Comparison of ENCODE assay signal across 1 cellular context in the genomic region with DNA sequence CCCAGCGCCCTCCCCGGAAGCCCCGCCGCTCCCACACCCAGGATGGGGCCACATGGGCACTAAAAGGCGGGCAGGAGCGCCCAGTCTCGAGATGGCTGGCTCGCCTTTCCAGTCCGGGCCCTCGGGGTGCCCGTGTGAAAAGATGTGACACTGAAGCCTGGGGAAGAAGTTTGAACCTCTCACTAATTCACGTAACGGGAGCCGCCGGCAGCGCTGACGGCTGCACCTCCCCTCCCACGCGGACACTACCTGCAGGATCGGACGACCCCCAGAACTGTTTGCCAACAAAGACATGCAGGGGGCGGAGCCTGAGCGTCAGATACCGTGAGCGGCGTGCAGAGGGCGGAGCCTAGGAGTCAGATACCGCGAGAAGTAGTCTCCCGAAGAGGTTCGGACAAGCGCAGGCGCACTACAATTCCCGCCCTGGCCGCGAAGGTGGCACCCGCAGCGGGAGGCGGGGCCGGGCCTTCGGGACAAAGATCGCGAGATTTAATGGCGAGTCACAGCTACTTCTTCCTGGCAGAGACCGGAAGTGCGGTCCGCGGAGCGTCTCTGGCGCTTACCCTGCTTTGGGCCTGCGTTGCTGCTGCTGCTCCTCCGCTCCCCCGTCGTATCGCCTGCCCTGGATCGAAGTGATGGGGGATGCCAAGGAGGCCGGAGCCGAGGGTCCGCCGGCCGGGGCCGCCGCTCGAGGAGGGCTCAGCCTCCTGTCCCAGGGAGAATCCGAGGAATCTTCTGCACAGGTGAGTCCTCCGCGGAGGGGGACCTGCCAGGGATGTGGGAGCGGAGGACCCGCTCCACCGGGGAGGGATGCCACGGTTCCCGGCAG.
A peak's percentile ranks its signal among the peaks of the same experiment; 100 is the strongest.
TF ChIP-seq lines count a peak whose summit lies in the region.

A gene with protein sequence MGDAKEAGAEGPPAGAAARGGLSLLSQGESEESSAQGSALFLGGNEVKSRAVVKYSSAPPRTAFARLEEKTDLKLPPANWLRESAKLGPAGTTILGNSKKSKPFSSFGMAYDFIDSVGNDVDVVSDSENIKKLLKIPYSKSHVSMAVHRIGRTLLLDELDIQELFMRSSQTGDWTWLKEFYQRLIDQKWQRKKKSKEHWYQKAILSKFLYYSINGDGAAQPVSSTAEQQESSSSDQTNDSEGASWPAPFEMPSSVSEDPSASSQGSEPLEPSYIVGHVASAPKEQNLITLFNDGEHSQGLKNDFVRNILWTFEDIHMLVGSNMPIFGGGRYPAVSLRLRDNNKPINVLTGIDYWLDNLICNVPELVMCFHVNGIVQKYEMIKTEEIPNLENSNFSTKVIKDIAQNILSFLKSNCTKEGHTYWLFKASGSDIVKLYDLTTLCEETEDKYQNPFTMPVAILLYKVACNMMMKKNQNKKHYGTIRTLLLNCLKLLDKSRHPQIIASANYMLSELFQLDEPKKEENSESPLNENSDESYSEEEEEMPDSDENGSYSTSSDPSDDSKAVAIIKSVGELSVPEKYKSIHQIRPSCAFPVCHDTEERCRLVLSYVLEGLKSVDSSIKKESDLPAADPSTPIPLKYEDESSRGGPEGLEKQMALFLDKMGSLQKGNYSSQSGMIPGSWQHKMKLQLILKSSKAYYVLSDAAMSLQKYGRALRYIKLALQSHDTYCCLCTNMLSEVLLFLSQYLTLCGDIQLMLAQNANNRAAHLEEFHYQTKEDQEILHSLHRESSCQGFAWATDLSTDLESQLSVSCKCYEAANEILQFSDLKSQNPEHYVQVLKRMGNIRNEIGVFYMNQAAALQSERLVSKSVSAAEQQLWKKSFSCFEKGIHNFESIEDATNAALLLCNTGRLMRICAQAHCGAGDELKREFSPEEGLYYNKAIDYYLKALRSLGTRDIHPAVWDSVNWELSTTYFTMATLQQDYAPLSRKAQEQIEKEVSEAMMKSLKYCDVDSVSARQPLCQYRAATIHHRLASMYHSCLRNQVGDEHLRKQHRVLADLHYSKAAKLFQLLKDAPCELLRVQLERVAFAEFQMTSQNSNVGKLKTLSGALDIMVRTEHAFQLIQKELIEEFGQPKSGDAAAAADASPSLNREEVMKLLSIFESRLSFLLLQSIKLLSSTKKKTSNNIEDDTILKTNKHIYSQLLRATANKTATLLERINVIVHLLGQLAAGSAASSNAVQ (plus strand): TSS at position 537 of the 829 bp plus-strand sequence. CDS start 99 bp downstream, at position 636.

TF ChIP-seq in HepG2, 621 proteins besides CTCF, POLR2A, EP300 and RAD21 (continued from another document and continues in another):
- TF ChIP-seq, protein P1, sequence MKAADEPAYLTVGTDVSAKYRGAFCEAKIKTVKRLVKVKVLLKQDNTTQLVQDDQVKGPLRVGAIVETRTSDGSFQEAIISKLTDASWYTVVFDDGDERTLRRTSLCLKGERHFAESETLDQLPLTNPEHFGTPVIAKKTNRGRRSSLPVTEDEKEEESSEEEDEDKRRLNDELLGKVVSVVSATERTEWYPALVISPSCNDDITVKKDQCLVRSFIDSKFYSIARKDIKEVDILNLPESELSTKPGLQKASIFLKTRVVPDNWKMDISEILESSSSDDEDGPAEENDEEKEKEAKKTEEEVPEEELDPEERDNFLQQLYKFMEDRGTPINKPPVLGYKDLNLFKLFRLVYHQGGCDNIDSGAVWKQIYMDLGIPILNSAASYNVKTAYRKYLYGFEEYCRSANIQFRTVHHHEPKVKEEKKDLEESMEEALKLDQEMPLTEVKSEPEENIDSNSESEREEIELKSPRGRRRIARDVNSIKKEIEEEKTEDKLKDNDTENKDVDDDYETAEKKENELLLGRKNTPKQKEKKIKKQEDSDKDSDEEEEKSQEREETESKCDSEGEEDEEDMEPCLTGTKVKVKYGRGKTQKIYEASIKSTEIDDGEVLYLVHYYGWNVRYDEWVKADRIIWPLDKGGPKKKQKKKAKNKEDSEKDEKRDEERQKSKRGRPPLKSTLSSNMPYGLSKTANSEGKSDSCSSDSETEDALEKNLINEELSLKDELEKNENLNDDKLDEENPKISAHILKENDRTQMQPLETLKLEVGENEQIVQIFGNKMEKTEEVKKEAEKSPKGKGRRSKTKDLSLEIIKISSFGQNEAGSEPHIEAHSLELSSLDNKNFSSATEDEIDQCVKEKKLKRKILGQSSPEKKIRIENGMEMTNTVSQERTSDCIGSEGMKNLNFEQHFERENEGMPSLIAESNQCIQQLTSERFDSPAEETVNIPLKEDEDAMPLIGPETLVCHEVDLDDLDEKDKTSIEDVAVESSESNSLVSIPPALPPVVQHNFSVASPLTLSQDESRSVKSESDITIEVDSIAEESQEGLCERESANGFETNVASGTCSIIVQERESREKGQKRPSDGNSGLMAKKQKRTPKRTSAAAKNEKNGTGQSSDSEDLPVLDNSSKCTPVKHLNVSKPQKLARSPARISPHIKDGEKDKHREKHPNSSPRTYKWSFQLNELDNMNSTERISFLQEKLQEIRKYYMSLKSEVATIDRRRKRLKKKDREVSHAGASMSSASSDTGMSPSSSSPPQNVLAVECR (CRISPR knock-in tag; IDR thresholded peaks at IDR 0.05; ENCODE audit: borderline replicate concordance): peak; percentile 94; the same call in 1 of the 2 replicates
- TF ChIP-seq, protein P2, sequence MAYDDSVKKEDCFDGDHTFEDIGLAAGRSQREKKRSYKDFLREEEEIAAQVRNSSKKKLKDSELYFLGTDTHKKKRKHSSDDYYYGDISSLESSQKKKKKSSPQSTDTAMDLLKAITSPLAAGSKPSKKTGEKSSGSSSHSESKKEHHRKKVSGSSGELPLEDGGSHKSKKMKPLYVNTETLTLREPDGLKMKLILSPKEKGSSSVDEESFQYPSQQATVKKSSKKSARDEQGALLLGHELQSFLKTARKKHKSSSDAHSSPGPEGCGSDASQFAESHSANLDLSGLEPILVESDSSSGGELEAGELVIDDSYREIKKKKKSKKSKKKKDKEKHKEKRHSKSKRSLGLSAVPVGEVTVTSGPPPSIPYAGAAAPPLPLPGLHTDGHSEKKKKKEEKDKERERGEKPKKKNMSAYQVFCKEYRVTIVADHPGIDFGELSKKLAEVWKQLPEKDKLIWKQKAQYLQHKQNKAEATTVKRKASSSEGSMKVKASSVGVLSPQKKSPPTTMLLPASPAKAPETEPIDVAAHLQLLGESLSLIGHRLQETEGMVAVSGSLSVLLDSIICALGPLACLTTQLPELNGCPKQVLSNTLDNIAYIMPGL (CRISPR knock-in tag; IDR thresholded peaks at IDR 0.05; ENCODE audit: borderline replicate concordance in 1 of 2, low read depth in 1 of 2): peak; percentile 40 to 71; a peak in 2 of 4 replicates
- TF ChIP-seq MXI1 (IDR thresholded peaks at IDR 0.05; ENCODE audit: borderline replicate concordance, low read depth, low read length) (peak; percentile 87; the same call in 2 of the 3 replicates), ADNP (CRISPR knock-in tag; IDR thresholded peaks at IDR 0.05) (no peak), ZBTB3 (CRISPR knock-in tag; IDR thresholded peaks at IDR 0.05; ENCODE audit: borderline replicate concordance, low read depth) (no peak), ZNF230 (CRISPR knock-in tag; IDR thresholded peaks at IDR 0.05) (peak; percentile 61; the same call in 1 of the 2 replicates), ZNF10 (CRISPR knock-in tag; IDR thresholded peaks at IDR 0.05; ENCODE audit: borderline replicate concordance, low read depth) (no peak), HNF4A (CRISPR knock-in tag; IDR thresholded peaks at IDR 0.05) (peak; percentile 4; the same call in 1 of the 2 replicates), MTF2 (CRISPR knock-in tag; IDR thresholded peaks at IDR 0.05; ENCODE audit: borderline replicate concordance) (no peak), HOXD1 (CRISPR knock-in tag; IDR thresholded peaks at IDR 0.05) (peak; percentile 69; the same call in 1 of the 2 replicates), ZKSCAN1 (IDR thresholded peaks at IDR 0.05; ENCODE audit: low read length) (no peak), CC2D1A (CRISPR knock-in tag; IDR thresholded peaks at IDR 0.05) (no peak), SMYD3 (CRISPR knock-in tag; IDR thresholded peaks at IDR 0.05) (peak; percentile 68; the same call in 1 of the 2 replicates), RFX3 (CRISPR knock-in tag; IDR thresholded peaks at IDR 0.05) (no peak), ZNF460 (CRISPR knock-in tag; IDR thresholded peaks at IDR 0.05; ENCODE audit: borderline replicate concordance) (no peak), ZNF776 (CRISPR knock-in tag; IDR thresholded peaks at IDR 0.05) (peak; percentile 16; the same call in 1 of the 2 replicates), SIN3B (IDR thresholded peaks at IDR 0.05; ENCODE audit: low read length) (no peak; the same call in 1 of the 2 replicates), LCORL (IDR thresholded peaks at IDR 0.05) (no peak), LCORL (CRISPR knock-in tag; IDR thresholded peaks at IDR 0.05) (no peak), ZNF234 (CRISPR knock-in tag; conservative IDR thresholded peaks at IDR 0.05) (no peak), ETV6 (CRISPR knock-in tag; conservative IDR thresholded peaks at IDR 0.05) (peak; percentile 59; the same call in 1 of the 2 replicates), FOXO1 (CRISPR knock-in tag; IDR thresholded peaks at IDR 0.05) (no peak; the same call in 1 of the 2 replicates), MATR3 (CRISPR knock-in tag; IDR thresholded peaks at IDR 0.05) (no peak), FOSL2 (CRISPR knock-in tag; IDR thresholded peaks at IDR 0.05) (no peak), TBL1XR1 (IDR thresholded peaks at IDR 0.05; ENCODE audit: borderline replicate concordance, low read length, partially characterized antibody) (no peak)
- TF ChIP-seq, protein P3, sequence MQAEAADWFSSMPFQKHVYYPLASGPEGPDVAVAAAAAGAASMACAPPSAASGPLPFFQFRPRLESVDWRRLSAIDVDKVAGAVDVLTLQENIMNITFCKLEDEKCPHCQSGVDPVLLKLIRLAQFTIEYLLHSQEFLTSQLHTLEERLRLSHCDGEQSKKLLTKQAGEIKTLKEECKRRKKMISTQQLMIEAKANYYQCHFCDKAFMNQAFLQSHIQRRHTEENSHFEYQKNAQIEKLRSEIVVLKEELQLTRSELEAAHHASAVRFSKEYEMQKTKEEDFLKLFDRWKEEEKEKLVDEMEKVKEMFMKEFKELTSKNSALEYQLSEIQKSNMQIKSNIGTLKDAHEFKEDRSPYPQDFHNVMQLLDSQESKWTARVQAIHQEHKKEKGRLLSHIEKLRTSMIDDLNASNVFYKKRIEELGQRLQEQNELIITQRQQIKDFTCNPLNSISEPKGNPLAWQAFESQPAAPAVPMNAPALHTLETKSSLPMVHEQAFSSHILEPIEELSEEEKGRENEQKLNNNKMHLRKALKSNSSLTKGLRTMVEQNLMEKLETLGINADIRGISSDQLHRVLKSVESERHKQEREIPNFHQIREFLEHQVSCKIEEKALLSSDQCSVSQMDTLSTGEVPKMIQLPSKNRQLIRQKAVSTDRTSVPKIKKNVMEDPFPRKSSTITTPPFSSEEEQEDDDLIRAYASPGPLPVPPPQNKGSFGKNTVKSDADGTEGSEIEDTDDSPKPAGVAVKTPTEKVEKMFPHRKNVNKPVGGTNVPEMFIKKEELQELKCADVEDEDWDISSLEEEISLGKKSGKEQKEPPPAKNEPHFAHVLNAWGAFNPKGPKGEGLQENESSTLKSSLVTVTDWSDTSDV (CRISPR knock-in tag; IDR thresholded peaks at IDR 0.05): no peak
- TF ChIP-seq, protein P4, sequence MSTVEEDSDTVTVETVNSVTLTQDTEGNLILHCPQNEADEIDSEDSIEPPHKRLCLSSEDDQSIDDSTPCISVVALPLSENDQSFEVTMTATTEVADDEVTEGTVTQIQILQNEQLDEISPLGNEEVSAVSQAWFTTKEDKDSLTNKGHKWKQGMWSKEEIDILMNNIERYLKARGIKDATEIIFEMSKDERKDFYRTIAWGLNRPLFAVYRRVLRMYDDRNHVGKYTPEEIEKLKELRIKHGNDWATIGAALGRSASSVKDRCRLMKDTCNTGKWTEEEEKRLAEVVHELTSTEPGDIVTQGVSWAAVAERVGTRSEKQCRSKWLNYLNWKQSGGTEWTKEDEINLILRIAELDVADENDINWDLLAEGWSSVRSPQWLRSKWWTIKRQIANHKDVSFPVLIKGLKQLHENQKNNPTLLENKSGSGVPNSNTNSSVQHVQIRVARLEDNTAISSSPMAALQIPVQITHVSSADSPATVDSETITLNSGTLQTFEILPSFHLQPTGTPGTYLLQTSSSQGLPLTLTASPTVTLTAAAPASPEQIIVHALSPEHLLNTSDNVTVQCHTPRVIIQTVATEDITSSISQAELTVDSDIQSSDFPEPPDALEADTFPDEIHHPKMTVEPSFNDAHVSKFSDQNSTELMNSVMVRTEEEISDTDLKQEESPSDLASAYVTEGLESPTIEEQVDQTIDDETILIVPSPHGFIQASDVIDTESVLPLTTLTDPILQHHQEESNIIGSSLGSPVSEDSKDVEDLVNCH (CRISPR knock-in tag; IDR thresholded peaks at IDR 0.05): no peak
- TF ChIP-seq, protein P5, sequence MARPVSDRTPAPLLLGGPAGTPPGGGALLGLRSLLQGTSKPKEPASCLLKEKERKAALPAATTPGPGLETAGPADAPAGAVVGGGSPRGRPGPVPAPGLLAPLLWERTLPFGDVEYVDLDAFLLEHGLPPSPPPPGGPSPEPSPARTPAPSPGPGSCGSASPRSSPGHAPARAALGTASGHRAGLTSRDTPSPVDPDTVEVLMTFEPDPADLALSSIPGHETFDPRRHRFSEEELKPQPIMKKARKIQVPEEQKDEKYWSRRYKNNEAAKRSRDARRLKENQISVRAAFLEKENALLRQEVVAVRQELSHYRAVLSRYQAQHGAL (CRISPR knock-in tag; IDR thresholded peaks at IDR 0.05; ENCODE audit: not compliant biosample characterization): no peak
- TF ChIP-seq, protein P6, sequence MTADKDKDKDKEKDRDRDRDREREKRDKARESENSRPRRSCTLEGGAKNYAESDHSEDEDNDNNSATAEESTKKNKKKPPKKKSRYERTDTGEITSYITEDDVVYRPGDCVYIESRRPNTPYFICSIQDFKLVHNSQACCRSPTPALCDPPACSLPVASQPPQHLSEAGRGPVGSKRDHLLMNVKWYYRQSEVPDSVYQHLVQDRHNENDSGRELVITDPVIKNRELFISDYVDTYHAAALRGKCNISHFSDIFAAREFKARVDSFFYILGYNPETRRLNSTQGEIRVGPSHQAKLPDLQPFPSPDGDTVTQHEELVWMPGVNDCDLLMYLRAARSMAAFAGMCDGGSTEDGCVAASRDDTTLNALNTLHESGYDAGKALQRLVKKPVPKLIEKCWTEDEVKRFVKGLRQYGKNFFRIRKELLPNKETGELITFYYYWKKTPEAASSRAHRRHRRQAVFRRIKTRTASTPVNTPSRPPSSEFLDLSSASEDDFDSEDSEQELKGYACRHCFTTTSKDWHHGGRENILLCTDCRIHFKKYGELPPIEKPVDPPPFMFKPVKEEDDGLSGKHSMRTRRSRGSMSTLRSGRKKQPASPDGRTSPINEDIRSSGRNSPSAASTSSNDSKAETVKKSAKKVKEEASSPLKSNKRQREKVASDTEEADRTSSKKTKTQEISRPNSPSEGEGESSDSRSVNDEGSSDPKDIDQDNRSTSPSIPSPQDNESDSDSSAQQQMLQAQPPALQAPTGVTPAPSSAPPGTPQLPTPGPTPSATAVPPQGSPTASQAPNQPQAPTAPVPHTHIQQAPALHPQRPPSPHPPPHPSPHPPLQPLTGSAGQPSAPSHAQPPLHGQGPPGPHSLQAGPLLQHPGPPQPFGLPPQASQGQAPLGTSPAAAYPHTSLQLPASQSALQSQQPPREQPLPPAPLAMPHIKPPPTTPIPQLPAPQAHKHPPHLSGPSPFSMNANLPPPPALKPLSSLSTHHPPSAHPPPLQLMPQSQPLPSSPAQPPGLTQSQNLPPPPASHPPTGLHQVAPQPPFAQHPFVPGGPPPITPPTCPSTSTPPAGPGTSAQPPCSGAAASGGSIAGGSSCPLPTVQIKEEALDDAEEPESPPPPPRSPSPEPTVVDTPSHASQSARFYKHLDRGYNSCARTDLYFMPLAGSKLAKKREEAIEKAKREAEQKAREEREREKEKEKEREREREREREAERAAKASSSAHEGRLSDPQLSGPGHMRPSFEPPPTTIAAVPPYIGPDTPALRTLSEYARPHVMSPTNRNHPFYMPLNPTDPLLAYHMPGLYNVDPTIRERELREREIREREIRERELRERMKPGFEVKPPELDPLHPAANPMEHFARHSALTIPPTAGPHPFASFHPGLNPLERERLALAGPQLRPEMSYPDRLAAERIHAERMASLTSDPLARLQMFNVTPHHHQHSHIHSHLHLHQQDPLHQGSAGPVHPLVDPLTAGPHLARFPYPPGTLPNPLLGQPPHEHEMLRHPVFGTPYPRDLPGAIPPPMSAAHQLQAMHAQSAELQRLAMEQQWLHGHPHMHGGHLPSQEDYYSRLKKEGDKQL (CRISPR knock-in tag; IDR thresholded peaks at IDR 0.05; ENCODE audit: low read depth): no peak; the same call in 1 of the 2 replicates
